Comparison of ENCODE assay signal across 1 cellular context in genomic region chr20:64064145-64064698, GRCh38.
TF ChIP-seq lines count a peak whose summit lies in the region.

No MANE protein-coding gene starts in this region.

TF ChIP-seq in HepG2, 621 proteins besides CTCF, POLR2A, EP300 and RAD21 (continued from another document and continues in another):
- no peak for TF ChIP-seq FOXO1 (CRISPR knock-in tag; IDR thresholded peaks at IDR 0.05)
- TF ChIP-seq SIX1 (CRISPR knock-in tag; IDR thresholded peaks at IDR 0.05; ENCODE audit: borderline replicate concordance): no peak
- TF ChIP-seq, protein P1, sequence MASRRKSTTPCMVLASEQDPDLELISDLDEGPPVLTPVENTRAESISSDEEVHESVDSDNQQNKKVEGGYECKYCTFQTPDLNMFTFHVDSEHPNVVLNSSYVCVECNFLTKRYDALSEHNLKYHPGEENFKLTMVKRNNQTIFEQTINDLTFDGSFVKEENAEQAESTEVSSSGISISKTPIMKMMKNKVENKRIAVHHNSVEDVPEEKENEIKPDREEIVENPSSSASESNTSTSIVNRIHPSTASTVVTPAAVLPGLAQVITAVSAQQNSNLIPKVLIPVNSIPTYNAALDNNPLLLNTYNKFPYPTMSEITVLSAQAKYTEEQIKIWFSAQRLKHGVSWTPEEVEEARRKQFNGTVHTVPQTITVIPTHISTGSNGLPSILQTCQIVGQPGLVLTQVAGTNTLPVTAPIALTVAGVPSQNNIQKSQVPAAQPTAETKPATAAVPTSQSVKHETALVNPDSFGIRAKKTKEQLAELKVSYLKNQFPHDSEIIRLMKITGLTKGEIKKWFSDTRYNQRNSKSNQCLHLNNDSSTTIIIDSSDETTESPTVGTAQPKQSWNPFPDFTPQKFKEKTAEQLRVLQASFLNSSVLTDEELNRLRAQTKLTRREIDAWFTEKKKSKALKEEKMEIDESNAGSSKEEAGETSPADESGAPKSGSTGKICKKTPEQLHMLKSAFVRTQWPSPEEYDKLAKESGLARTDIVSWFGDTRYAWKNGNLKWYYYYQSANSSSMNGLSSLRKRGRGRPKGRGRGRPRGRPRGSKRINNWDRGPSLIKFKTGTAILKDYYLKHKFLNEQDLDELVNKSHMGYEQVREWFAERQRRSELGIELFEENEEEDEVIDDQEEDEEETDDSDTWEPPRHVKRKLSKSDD (CRISPR knock-in tag; IDR thresholded peaks at IDR 0.05; ENCODE audit: low read depth): no peak
- no peak for TF ChIP-seq TEAD3 (CRISPR knock-in tag; optimal IDR thresholded peaks at IDR 0.05; ENCODE audit: borderline replicate concordance)
- no peak for TF ChIP-seq MEIS2 (CRISPR knock-in tag; IDR thresholded peaks at IDR 0.05)
- TF ChIP-seq, protein P2, sequence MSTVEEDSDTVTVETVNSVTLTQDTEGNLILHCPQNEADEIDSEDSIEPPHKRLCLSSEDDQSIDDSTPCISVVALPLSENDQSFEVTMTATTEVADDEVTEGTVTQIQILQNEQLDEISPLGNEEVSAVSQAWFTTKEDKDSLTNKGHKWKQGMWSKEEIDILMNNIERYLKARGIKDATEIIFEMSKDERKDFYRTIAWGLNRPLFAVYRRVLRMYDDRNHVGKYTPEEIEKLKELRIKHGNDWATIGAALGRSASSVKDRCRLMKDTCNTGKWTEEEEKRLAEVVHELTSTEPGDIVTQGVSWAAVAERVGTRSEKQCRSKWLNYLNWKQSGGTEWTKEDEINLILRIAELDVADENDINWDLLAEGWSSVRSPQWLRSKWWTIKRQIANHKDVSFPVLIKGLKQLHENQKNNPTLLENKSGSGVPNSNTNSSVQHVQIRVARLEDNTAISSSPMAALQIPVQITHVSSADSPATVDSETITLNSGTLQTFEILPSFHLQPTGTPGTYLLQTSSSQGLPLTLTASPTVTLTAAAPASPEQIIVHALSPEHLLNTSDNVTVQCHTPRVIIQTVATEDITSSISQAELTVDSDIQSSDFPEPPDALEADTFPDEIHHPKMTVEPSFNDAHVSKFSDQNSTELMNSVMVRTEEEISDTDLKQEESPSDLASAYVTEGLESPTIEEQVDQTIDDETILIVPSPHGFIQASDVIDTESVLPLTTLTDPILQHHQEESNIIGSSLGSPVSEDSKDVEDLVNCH (CRISPR knock-in tag; IDR thresholded peaks at IDR 0.05): peak; percentile 84; the same call in 1 of the 2 replicates
- TF ChIP-seq ISX (CRISPR knock-in tag; conservative IDR thresholded peaks at IDR 0.05): no peak
- TF ChIP-seq NRL (CRISPR knock-in tag; IDR thresholded peaks at IDR 0.05; ENCODE audit: borderline replicate concordance): no peak; the same call in 1 of the 2 replicates
- TF ChIP-seq ASH2L (IDR thresholded peaks at IDR 0.05; ENCODE audit: insufficient read length, low read depth, low read length): no peak
- no peak for TF ChIP-seq ZNF841 (CRISPR knock-in tag; IDR thresholded peaks at IDR 0.05; ENCODE audit: borderline replicate concordance)
- TF ChIP-seq CREM (IDR thresholded peaks at IDR 0.05): peak; percentile 3; the same call in 1 of the 2 replicates
- no peak for TF ChIP-seq CREM (CRISPR knock-in tag; IDR thresholded peaks at IDR 0.05)
- TF ChIP-seq, protein P3, sequence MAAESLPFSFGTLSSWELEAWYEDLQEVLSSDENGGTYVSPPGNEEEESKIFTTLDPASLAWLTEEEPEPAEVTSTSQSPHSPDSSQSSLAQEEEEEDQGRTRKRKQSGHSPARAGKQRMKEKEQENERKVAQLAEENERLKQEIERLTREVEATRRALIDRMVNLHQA (CRISPR knock-in tag; IDR thresholded peaks at IDR 0.05): no peak
- TF ChIP-seq, protein P4, sequence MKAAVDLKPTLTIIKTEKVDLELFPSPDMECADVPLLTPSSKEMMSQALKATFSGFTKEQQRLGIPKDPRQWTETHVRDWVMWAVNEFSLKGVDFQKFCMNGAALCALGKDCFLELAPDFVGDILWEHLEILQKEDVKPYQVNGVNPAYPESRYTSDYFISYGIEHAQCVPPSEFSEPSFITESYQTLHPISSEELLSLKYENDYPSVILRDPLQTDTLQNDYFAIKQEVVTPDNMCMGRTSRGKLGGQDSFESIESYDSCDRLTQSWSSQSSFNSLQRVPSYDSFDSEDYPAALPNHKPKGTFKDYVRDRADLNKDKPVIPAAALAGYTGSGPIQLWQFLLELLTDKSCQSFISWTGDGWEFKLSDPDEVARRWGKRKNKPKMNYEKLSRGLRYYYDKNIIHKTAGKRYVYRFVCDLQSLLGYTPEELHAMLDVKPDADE (CRISPR knock-in tag; IDR thresholded peaks at IDR 0.05): no peak
- peak; percentile 70 for TF ChIP-seq TAF15 (IDR thresholded peaks at IDR 0.05; ENCODE audit: low read depth, low read length, poor library complexity, severe bottlenecking)
- no peak for TF ChIP-seq ZNF414 (CRISPR knock-in tag; IDR thresholded peaks at IDR 0.05)
- TF ChIP-seq ZNF543 (CRISPR knock-in tag; IDR thresholded peaks at IDR 0.05): no peak
- peak; percentile 41; the same call in 1 of the 2 replicates for TF ChIP-seq KLF12 (CRISPR knock-in tag; IDR thresholded peaks at IDR 0.05; ENCODE audit: borderline replicate concordance)
- no peak for TF ChIP-seq PHF5A (CRISPR knock-in tag; IDR thresholded peaks at IDR 0.05; ENCODE audit: low read depth, unreplicated experiment)
- TF ChIP-seq SKI (IDR thresholded peaks at IDR 0.05; ENCODE audit: partially characterized antibody): peak; percentile 46
- no peak for TF ChIP-seq MLX (CRISPR knock-in tag; IDR thresholded peaks at IDR 0.05)
- no peak for TF ChIP-seq REXO4 (CRISPR knock-in tag; IDR thresholded peaks at IDR 0.05; ENCODE audit: borderline replicate concordance)
- TF ChIP-seq ZNF850 (CRISPR knock-in tag; conservative IDR thresholded peaks at IDR 0.05): peak; percentile 88; the same call in 1 of the 2 replicates
- TF ChIP-seq PTBP1 (IDR thresholded peaks at IDR 0.05; ENCODE audit: low read depth, low read length, poor library complexity, severe bottlenecking): peak; percentile 88
- no peak for TF ChIP-seq DNMT3B (CRISPR knock-in tag; conservative IDR thresholded peaks at IDR 0.05)
- TF ChIP-seq HOXA7 (CRISPR knock-in tag; IDR thresholded peaks at IDR 0.05): no peak
- no peak for TF ChIP-seq ZFP1 (CRISPR knock-in tag; IDR thresholded peaks at IDR 0.05)
- no peak for TF ChIP-seq KDM5B (CRISPR knock-in tag; IDR thresholded peaks at IDR 0.05; ENCODE audit: borderline replicate concordance)
- TF ChIP-seq ZNF180 (CRISPR knock-in tag; IDR thresholded peaks at IDR 0.05; ENCODE audit: borderline replicate concordance, low read depth): 0 out of 2 replicates have a peak, but pooled peaks have one; percentile 17
- TF ChIP-seq SMAD1 (CRISPR knock-in tag; IDR thresholded peaks at IDR 0.05; ENCODE audit: borderline replicate concordance, low read depth): no peak
- TF ChIP-seq, protein P5, sequence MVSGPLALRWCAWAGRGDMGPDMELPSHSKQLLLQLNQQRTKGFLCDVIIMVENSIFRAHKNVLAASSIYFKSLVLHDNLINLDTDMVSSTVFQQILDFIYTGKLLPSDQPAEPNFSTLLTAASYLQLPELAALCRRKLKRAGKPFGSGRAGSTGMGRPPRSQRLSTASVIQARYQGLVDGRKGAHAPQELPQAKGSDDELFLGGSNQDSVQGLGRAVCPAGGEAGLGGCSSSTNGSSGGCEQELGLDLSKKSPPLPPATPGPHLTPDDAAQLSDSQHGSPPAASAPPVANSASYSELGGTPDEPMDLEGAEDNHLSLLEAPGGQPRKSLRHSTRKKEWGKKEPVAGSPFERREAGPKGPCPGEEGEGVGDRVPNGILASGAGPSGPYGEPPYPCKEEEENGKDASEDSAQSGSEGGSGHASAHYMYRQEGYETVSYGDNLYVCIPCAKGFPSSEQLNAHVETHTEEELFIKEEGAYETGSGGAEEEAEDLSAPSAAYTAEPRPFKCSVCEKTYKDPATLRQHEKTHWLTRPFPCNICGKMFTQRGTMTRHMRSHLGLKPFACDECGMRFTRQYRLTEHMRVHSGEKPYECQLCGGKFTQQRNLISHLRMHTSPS (CRISPR knock-in tag; IDR thresholded peaks at IDR 0.05; ENCODE audit: low read depth): peak; percentile 59; the same call in 1 of the 2 replicates
- TF ChIP-seq RFXANK (CRISPR knock-in tag; IDR thresholded peaks at IDR 0.05): no peak
- TF ChIP-seq GPN1 (CRISPR knock-in tag; IDR thresholded peaks at IDR 0.05; ENCODE audit: borderline replicate concordance): no peak
- no peak for TF ChIP-seq KLF9 (CRISPR knock-in tag; IDR thresholded peaks at IDR 0.05; ENCODE audit: low read depth)
- TF ChIP-seq, protein P6, sequence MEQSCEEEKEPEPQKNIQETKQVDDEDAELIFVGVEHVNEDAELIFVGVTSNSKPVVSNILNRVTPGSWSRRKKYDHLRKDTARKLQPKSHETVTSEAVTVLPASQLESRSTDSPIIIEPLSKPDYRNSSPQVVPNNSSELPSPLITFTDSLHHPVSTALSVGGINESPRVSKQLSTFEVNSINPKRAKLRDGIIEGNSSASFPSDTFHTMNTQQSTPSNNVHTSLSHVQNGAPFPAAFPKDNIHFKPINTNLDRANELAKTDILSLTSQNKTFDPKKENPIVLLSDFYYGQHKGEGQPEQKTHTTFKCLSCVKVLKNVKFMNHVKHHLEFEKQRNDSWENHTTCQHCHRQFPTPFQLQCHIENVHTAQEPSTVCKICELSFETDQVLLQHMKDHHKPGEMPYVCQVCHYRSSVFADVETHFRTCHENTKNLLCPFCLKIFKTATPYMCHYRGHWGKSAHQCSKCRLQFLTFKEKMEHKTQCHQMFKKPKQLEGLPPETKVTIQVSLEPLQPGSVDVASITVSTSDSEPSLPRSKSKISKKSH (CRISPR knock-in tag; IDR thresholded peaks at IDR 0.05; ENCODE audit: borderline replicate concordance): no peak
- no peak for TF ChIP-seq MNT (IDR thresholded peaks at IDR 0.05)
- TF ChIP-seq SNAPC5 (CRISPR knock-in tag; IDR thresholded peaks at IDR 0.05; ENCODE audit: borderline replicate concordance): no peak; the same call in 1 of the 2 replicates
- no peak for TF ChIP-seq SNRNP70 (IDR thresholded peaks at IDR 0.05; ENCODE audit: low read depth, low read length)
- TF ChIP-seq, protein P7, sequence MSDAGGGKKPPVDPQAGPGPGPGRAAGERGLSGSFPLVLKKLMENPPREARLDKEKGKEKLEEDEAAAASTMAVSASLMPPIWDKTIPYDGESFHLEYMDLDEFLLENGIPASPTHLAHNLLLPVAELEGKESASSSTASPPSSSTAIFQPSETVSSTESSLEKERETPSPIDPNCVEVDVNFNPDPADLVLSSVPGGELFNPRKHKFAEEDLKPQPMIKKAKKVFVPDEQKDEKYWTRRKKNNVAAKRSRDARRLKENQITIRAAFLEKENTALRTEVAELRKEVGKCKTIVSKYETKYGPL (CRISPR knock-in tag; IDR thresholded peaks at IDR 0.05): 0 out of 2 replicates have a peak, but pooled peaks have one; percentile 43
- no peak; the same call in 1 of the 2 replicates for TF ChIP-seq MTF2 (CRISPR knock-in tag; IDR thresholded peaks at IDR 0.05; ENCODE audit: borderline replicate concordance)
- TF ChIP-seq ZNF720 (CRISPR knock-in tag; IDR thresholded peaks at IDR 0.05): no peak
- no peak for TF ChIP-seq ZNF136 (CRISPR knock-in tag; IDR thresholded peaks at IDR 0.05; ENCODE audit: low read depth)
- TF ChIP-seq GATAD1 (CRISPR knock-in tag; IDR thresholded peaks at IDR 0.05): no peak
- TF ChIP-seq ZNF768 (CRISPR knock-in tag; IDR thresholded peaks at IDR 0.05): no peak
- TF ChIP-seq MXD4 (CRISPR knock-in tag; IDR thresholded peaks at IDR 0.05): no peak; the same call in 1 of the 2 replicates
- no peak; the same call in 1 of the 2 replicates for TF ChIP-seq SAFB2 (CRISPR knock-in tag; IDR thresholded peaks at IDR 0.05; ENCODE audit: borderline replicate concordance, low read depth)
- 0 out of 2 replicates have a peak, but pooled peaks have one; percentile 40 for TF ChIP-seq CENPBD1 (CRISPR knock-in tag; IDR thresholded peaks at IDR 0.05; ENCODE audit: borderline replicate concordance, low read depth)
- TF ChIP-seq KLF6 (CRISPR knock-in tag; IDR thresholded peaks at IDR 0.05): no peak
- no peak for TF ChIP-seq SMYD3 (CRISPR knock-in tag; IDR thresholded peaks at IDR 0.05)
- TF ChIP-seq SRSF9 (IDR thresholded peaks at IDR 0.05; ENCODE audit: borderline replicate concordance, insufficient read depth, low read depth, low read length, poor library complexity, severe bottlenecking): no peak
- no peak for TF ChIP-seq PCBP2 (optimal IDR thresholded peaks at IDR 0.05; ENCODE audit: low read depth, low read length, poor library complexity, severe bottlenecking)
